In the genomic region with DNA sequence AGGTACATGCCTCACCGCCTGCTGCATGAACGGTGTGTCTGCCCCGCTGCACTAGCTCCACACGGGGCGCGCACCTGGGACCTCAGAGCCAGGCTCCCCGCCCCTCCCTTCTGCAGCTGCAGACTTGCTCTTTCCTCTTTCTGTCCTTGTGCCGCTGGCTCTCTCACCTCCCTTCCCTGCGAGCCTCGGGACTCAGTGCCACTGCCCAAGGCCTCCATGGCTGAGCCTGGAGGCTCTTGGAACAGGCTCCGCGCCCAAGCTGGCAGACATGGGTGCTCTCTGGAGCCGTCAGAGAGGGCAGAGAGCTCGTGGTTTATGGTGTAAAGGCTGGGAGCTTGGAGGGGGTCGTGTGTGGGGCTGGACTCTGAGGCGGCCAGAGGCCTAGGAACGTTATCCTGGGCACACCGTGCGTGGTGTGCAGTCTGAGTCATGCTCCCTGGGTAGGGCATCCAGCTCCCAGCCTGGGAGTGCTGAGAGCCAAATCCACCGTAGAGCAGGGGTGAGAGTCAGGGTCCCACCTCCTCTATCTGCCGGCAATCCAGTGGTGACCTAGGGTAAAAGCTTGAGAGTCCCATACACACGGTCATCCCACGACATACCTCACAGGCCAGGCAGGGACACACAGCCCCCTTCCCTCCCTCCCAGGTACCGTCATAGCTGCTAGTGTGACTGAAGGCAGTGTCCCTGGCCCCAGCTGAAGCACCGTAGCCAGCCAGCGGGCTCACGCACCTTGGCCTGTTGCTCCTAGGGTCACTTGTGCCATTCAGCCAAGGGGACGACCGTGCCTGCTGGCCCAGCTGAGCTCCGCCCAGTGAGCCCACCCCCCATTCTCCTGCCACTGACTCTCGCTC, we compare ENCODE assay signal across 28 cellular contexts. TPM values are rescaled to one million over a fixed set of nuclear protein-coding genes. Genes with fewer than 3 reads are reported as not detected.
A peak's percentile ranks its signal among the peaks of the same experiment; 100 is the strongest.
DNase-seq lines count a peak whose midpoint lies in the region; ATAC-seq, FAIRE-seq and TF ChIP-seq lines count a peak whose summit lies in the region.
"Had no signal": no experiment of that assay in that cellular context is flagged by ENCODE, and none has a peak within 500 bp of the region (broad histone marks: within the 10 kb centered on the region; RNA-seq: fewer than 3 reads in every experiment).

No MANE protein-coding gene starts in this region.

- H3K9me3 ChIP-seq in Peyer's patch (no peaks in the 10 kb centered on the region), small intestine (ENCODE audit: control insufficient read depth, low read depth) (no peaks in the 10 kb centered on the region)
- H3K9me3 ChIP-seq: left ventricle myocardium inferior, ovary, SK-N-SH, tibial artery had no signal

- TF ChIP-seq CTCF in Peyer's patch (IDR thresholded peaks at IDR 0.05): no peak

- H3K36me3 ChIP-seq in H7 (replicated peaks; ENCODE audit: control insufficient read depth, insufficient read depth, low read length) (peaks cover 8% of the 10 kb centered on the region), Peyer's patch (peaks cover 0 to 24% (median 0%) of the 10 kb centered on the region in 3 donors), small intestine (ENCODE audit: control insufficient read depth in 2 of 2, insufficient read depth in 2 of 2, low read length in 2 of 2) (peaks cover 5 to 9% of the 10 kb centered on the region in 2 donors)
- H3K36me3 ChIP-seq: ovary had no signal

- H3K27me3 ChIP-seq in H7 (ENCODE audit: control insufficient read depth, insufficient read depth, low read length) (no peaks in the 10 kb centered on the region), Peyer's patch (no peaks in the 10 kb centered on the region), small intestine (ENCODE audit: control insufficient read depth in 2 of 2, insufficient read depth in 2 of 2, low read length in 2 of 2) (no peaks in the 10 kb centered on the region)
- H3K27me3 ChIP-seq: ovary had no signal

- H3K4me3 ChIP-seq in H7 (ENCODE audit: insufficient read depth, low read depth, low read length) (no peak overlapping the region), Peyer's patch (no peak overlapping the region), small intestine (ENCODE audit: low read depth in 1 of 2, low read length in 2 of 2) (no peak overlapping the region)
- H3K4me3 ChIP-seq: left ventricle myocardium inferior, ovary, smooth muscle cell, tibial artery had no signal

- H3K4me1 ChIP-seq in Peyer's patch: peaks cover 0 to 11% (median 9%) of the 10 kb centered on the region in 4 donors
- peaks cover 0 to 3% of the 10 kb centered on the region in 2 donors for H3K4me1 ChIP-seq in small intestine (ENCODE audit: control insufficient read depth in 2 of 2, insufficient read depth in 1 of 2, low read depth in 1 of 2, low read length in 1 of 2)

- WGBS in small intestine, 3 donors: 70 to 85% (median 78%) methylated on average over 30 to 31 of the region's 31 CpGs

- FAIRE-seq in small intestine (lab: Jason Lieb, UNC): no peak

- ATAC-seq in esophagus mucosa: peak; percentile 4
- ATAC-seq: activated CD4-positive, alpha-beta T cell treated with anti-CD3 and anti-CD28 coated beads for 36 hours; activated CD8-positive, alpha-beta T cell treated with anti-CD3 and anti-CD28 coated beads, Interleukin-2, amount 10 ng/mL, durations not matched to agents 7 days and 5 days; naive thymus-derived CD4-positive, alpha-beta T cell; stimulated activated naive CD8-positive, alpha-beta T cell treated with anti-CD3 and anti-CD28 coated beads, Interleukin-15, amount 100 ng/mL, for 72 hours had no signal

- no peak for TF ChIP-seq POLR2A in Peyer's patch (IDR thresholded peaks at IDR 0.05)

- H3K27ac ChIP-seq in Peyer's patch (no peak overlapping the region), small intestine (ENCODE audit: low read depth in 1 of 2, low read length in 1 of 2) (no peak overlapping the region)
- H3K27ac ChIP-seq: C4-2B, left ventricle myocardium inferior, ovary, tibial artery had no signal

- DNase-seq in H7: peak; percentile 43
- DNase-seq in Peyer's patch: peak in 2 of 3 donors; percentile 44 to 62
- DNase-seq in small intestine: peak; percentile 12
- no peak for DNase-seq in AG08395 (ENCODE audit: low spot score)
- DNase-seq in NCI-H1105 treated with DMSO at 0.1 percent for 48 hours (lab: John Stamatoyannopoulos, UW): no peak
- no peak for DNase-seq in GOT3 (lab: John Stamatoyannopoulos, UW)
- DNase-seq: activated CD4-positive, alpha-beta T cell treated with anti-CD3 and anti-CD28 coated beads for 36 hours; activated CD8-positive, alpha-beta T cell treated with anti-CD3 and anti-CD28 coated beads, Interleukin-2, amount 10 ng/mL, durations not matched to agents 7 days and 5 days; activated naive CD8-positive, alpha-beta T cell treated with anti-CD3 and anti-CD28 coated beads for 36 hours; Calu3; central memory CD4-positive, alpha-beta T cell; dermis blood vessel endothelial cell; left ventricle myocardium inferior; midbrain; naive thymus-derived CD4-positive, alpha-beta T cell; NCI-H1436; NCI-H345; OCI-M1; ovary; retina; SK-N-SH; stimulated activated CD4-positive, alpha-beta T cell treated with anti-CD3 and anti-CD28 coated beads, Interleukin-1b, Interleukin-23, amount 100 ng/mL, for 48 hours; stimulated activated CD8-positive, alpha-beta memory T cell treated with anti-CD3 and anti-CD28 coated beads, Interleukin-4, amount 100 ng/mL, for 48 hours; stimulated activated naive CD8-positive, alpha-beta T cell treated with anti-CD3 and anti-CD28 coated beads, Interleukin-15, amount 100 ng/mL, for 72 hours; tibial artery had no signal

RNA-seq across cellular contexts. Expression of gene GOLGA2, which starts 22.4 kb away (rescaled TPM):
- total RNA-seq in H7 (2014; rRNA removed; shearing (Covaris generic)): 34.4 and 48.7 TPM in 2 replicates
- total RNA-seq in Peyer's patch: 10 to 100 TPM; 45.7 to 96.7 (median 92.5) TPM
- 68.3 TPM for total RNA-seq in esophagus mucosa
- polyA plus RNA-seq in small intestine: 10 to 100 TPM; 34.9 to 49.4 (median 48.0) TPM

RNA-seq across cellular contexts. Expression of gene SWI5, which starts 22.7 kb away (rescaled TPM):
- 36.3 and 53.3 TPM in 2 replicates for total RNA-seq in H7 (2014; rRNA removed; shearing (Covaris generic))
- 10 to 100 TPM; 18.3 to 27.2 (median 23.5) TPM for total RNA-seq in Peyer's patch
- total RNA-seq in esophagus mucosa: 24.8 TPM
- 10 to 100 TPM; 29.3 to 38.5 (median 37.8) TPM for polyA plus RNA-seq in small intestine

RNA-seq across cellular contexts. Expression of gene DNM1, which starts 50.2 kb away (rescaled TPM):
- 16.9 and 35.0 TPM in 2 replicates for total RNA-seq in H7 (2014; rRNA removed; shearing (Covaris generic))
- total RNA-seq in Peyer's patch (10 to 100 TPM; 14.5 to 85.8 (median 54.4) TPM), esophagus mucosa (2.2 TPM)
- 1 to 10 TPM in 1 of 3 donors, under 1 TPM in 2; 0.45 to 6.5 (median 0.81) TPM for polyA plus RNA-seq in small intestine

Comparison
In these comparisons a context has a peak if more than half of its experiments do, and no peak if none do; other contexts are left out.
1. DNase-seq: peak in H7 (single experiment), Peyer's patch (2 of 3) and small intestine (single experiment); none in AG08395 (single experiment), NCI-H1105 treated with DMSO at 0.1 percent for 48 hours (single experiment) and GOT3 (single experiment).